ENCODE assay signal across 24 cellular contexts in the genomic region with DNA sequence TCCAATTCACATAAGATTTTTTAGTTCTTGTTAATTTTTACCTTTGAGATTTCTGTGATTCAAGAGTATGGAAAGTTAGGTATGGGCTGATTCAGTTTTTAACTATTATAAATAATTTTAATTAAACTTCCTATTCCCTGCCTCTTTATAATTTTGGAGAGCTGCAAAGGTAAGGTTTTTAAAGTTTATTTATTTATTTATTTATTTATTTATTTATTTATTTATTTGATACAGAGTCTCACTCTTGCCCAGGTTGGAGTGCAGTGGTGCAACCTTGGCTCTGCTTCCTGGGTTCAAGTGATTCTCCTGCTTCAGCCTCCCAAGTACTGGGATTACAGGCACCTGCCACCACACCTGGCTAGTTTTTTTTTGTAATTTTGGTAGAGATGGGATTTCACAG.
"Had no signal": no experiment of that assay in that cellular context is flagged by ENCODE, and none has a peak within 500 bp of the region (broad histone marks: within the 10 kb centered on the region; RNA-seq: fewer than 3 reads in every experiment).

No MANE protein-coding gene starts in this region.

- H3K27ac ChIP-seq: neural progenitor cell, ovary, parathyroid adenoma, psoas muscle, right lobe of liver, sigmoid colon, stomach, thoracic aorta, thyroid gland, tibial nerve, upper lobe of right lung, vagina had no signal

- H3K27me3 ChIP-seq: neural progenitor cell, ovary, right lobe of liver, sigmoid colon, stomach, thyroid gland, tibial nerve, upper lobe of right lung, vagina had no signal

- DNase-seq: natural killer cell; occipital lobe; ovary; posterior cingulate gyrus; psoas muscle; right cardiac atrium; right lobe of liver; sigmoid colon; small intestine; stimulated activated CD4-positive, alpha-beta T cell treated with anti-CD3 and anti-CD28 coated beads, Interleukin-15, amount 100 ng/mL, for 24 hours; stimulated activated CD4-positive, alpha-beta T cell treated with anti-CD3 and anti-CD28 coated beads, Interleukin-2, amount 100 ng/mL, for 24 hours; stimulated activated CD4-positive, alpha-beta T cell treated with anti-CD3 and anti-CD28 coated beads, Interleukin-2, amount 100 ng/mL, for 48 hours; stimulated activated CD4-positive, alpha-beta T cell treated with anti-CD3 and anti-CD28 coated beads, Interleukin-4, amount 100 ng/mL, for 24 hours; stimulated activated naive B cell treated with anti-CD40 and anti-IgM and Interleukin-4, amounts not matched to agents 10 μg/mL and 1 μg/mL and 100 μg/mL, for 72 hours; stimulated activated naive CD4-positive, alpha-beta T cell treated with Interleukin-2 at 50 U/mL for 16 hours; stomach; thyroid gland; trophoblast cell; upper lobe of right lung had no signal

- H3K9me3 ChIP-seq: ovary, psoas muscle, right lobe of liver, sigmoid colon, thyroid gland, upper lobe of right lung, vagina had no signal

- H3K4me3 ChIP-seq: neural progenitor cell, ovary, psoas muscle, right lobe of liver, sigmoid colon, stomach, thoracic aorta, thyroid gland, tibial nerve, upper lobe of right lung, vagina had no signal

- FAIRE-seq: small intestine had no signal

- H3K36me3 ChIP-seq: neural progenitor cell, ovary, right lobe of liver, sigmoid colon, stomach, thoracic aorta, thyroid gland, tibial nerve, upper lobe of right lung, vagina had no signal

- H3K4me1 ChIP-seq: parathyroid adenoma, psoas muscle, right lobe of liver, stomach, thyroid gland, tibial nerve, upper lobe of right lung, vagina had no signal
